ENCODE assay signal across 17 cellular contexts in the genomic region with DNA sequence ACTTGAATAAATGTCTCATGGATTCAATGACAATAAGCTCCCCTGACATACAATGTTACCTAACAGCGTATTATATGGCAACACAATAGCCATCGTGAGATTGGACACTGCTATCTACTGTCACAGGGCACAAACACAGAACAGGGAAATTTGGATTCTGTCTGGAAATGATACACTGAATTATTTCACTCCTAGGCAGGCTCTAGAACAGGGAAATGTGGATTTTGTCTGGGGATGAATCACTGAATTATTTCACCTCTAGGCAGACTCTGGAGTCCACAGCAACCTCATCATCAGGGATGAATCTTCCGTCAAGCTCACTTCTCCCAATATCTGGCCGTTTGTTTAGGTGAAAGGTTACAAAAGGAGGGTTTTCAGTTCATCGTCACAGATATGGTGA.
DNase-seq lines count a peak whose midpoint lies in the region; ATAC-seq and TF ChIP-seq lines count a peak whose summit lies in the region.
"Had no signal": no experiment of that assay in that cellular context is flagged by ENCODE, and none has a peak within 500 bp of the region (broad histone marks: within the 10 kb centered on the region; RNA-seq: fewer than 3 reads in every experiment).

No MANE protein-coding gene starts in this region.

- no peaks in the 10 kb centered on the region for H3K4me1 ChIP-seq in smooth muscle cell (ENCODE audit: low read depth)

- 74% methylated on average over 5 of the region's 5 CpGs for WGBS in smooth muscle cell (ENCODE audit: low lambda C conversion rate)

- H3K4me1 Mint-ChIP-seq in mesothelial cell of epicardium, result peaks cover 9% of the 10 kb centered on the region
- H3K4me1 Mint-ChIP-seq: B cell had no signal

- ATAC-seq in HG03442 (IDR thresholded peaks at IDR 0.05; ENCODE audit: unreplicated experiment), result no peak
- ATAC-seq: HCT116 had no signal

- H3K79me2 ChIP-seq in smooth muscle cell (ENCODE audit: low read depth), result no peaks in the 10 kb centered on the region

- H3K9ac ChIP-seq in smooth muscle cell (ENCODE audit: low read depth), result peak overlapping the region; percentile 16
- H3K9ac ChIP-seq: GM23248 had no signal

- H3K27me3 ChIP-seq in smooth muscle cell (ENCODE audit: low read depth), result no peaks in the 10 kb centered on the region
- H3K27me3 ChIP-seq: MG63 had no signal

- no peaks in the 10 kb centered on the region for H3K36me3 Mint-ChIP-seq in mesothelial cell of epicardium

- TF ChIP-seq CTCF in smooth muscle cell (IDR thresholded peaks at IDR 0.05; ENCODE audit: borderline replicate concordance, insufficient read depth, poor library complexity, severe bottlenecking) (no peak), mesothelial cell of epicardium (IDR thresholded peaks at IDR 0.05; ENCODE audit: unreplicated experiment) (no peak)

- H3K4me2 ChIP-seq in smooth muscle cell, result peak overlapping the region; percentile 33

- no peak overlapping the region for H3K4me3 Mint-ChIP-seq in mesothelial cell of epicardium
- H3K4me3 Mint-ChIP-seq: B cell; CD4-positive, alpha-beta T cell had no signal

- no peak overlapping the region for H3K27ac Mint-ChIP-seq in mesothelial cell of epicardium
- H3K27ac Mint-ChIP-seq: B cell; CD4-positive, alpha-beta T cell had no signal

- no peaks in the 10 kb centered on the region for H3K27me3 Mint-ChIP-seq in mesothelial cell of epicardium (ENCODE audit: low read depth)
- H3K27me3 Mint-ChIP-seq: B cell; CD4-positive, alpha-beta T cell had no signal

- H3K9me3 Mint-ChIP-seq in mesothelial cell of epicardium, result peaks cover 6% of the 10 kb centered on the region

- H2AFZ ChIP-seq in smooth muscle cell (ENCODE audit: low read depth), result no peak overlapping the region
- H2AFZ ChIP-seq: GM23248 had no signal

- no peaks in the 10 kb centered on the region for H3K36me3 ChIP-seq in smooth muscle cell (ENCODE audit: low read depth)
- H3K36me3 ChIP-seq: MG63 had no signal

- H3K4me3 ChIP-seq in smooth muscle cell, result no peak overlapping the region
- H3K4me3 ChIP-seq: GM23248, MG63 had no signal

- peak overlapping the region; percentile 57 for H3K27ac ChIP-seq in smooth muscle cell (ENCODE audit: low read depth)
- H3K27ac ChIP-seq: GM23248 had no signal

- no peaks in the 10 kb centered on the region for H4K20me1 ChIP-seq in smooth muscle cell (ENCODE audit: low read depth)

- H3K9me3 ChIP-seq in smooth muscle cell (replicated peaks; ENCODE audit: low read depth), result no peaks in the 10 kb centered on the region
- H3K9me3 ChIP-seq: MG63 had no signal

- H3F3A ChIP-seq in smooth muscle cell (ENCODE audit: low read depth), result no peaks in the 10 kb centered on the region

- DNase-seq in M059J (ENCODE audit: low read depth) (peak; percentile 2), astrocyte of the hippocampus (ENCODE audit: low read depth, low spot score) (peak; percentile 48), kidney glomerular epithelial cell (lab: John Stamatoyannopoulos, UW) (peak; percentile 63), smooth muscle cell (lab: John Stamatoyannopoulos, UW; ENCODE audit: unreplicated experiment) (no peak), T-helper 9 cell (no peak), mesothelial cell of epicardium (ENCODE audit: low spot score in 2 of 2, unreplicated experiment in 2 of 2) (no peak)
- DNase-seq: CD4-positive, alpha-beta T cell; DMS79 treated with DMSO at 0.1 percent for 48 hours; GDM1; GM23248; NCI-H1105 treated with DMSO at 0.1 percent for 48 hours; NCI-H187 treated with DMSO at 0.1 percent for 48 hours; NCI-H446 had no signal

Comparison
In these comparisons a context has a peak if more than half of its experiments do, and no peak if none do; other contexts are left out.
1. DNase-seq: peak in M059J (single experiment), astrocyte of the hippocampus (single experiment) and kidney glomerular epithelial cell (single experiment); none in smooth muscle cell (single experiment), T-helper 9 cell (single experiment) and mesothelial cell of epicardium (0 of 2).